Comparison of ENCODE assay signal across 26 cellular contexts in the genomic region with DNA sequence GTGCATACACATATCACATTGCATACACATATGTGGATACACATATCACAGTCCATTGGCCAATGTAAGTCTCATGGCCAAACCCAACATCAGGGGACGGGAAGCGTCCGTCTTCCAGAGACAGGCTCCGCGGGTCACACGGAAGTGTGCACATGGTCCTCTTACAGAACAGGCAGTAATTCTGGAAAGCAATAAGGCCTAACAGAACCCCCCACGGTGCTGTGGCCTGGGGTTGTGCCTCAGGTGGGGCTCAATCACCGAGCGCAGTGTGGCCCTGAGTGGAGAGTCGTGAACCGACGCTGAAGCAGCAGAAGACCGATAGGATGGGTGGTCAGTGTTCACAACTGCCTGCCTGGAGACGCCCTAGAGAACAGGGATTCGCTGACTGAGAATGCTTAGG.
"Had no signal": no experiment of that assay in that cellular context is flagged by ENCODE, and none has a peak within 500 bp of the region (broad histone marks: within the 10 kb centered on the region; RNA-seq: fewer than 3 reads in every experiment).

No MANE protein-coding gene starts in this region.

- H3K27ac ChIP-seq: colonic mucosa, coronary artery, dorsolateral prefrontal cortex, epithelial cell of prostate, esophagus muscularis mucosa, esophagus squamous epithelium, foreskin keratinocyte, gastrocnemius medialis, gastroesophageal sphincter, heart left ventricle, heart right ventricle had no signal

- H3K36me3 ChIP-seq: colonic mucosa, esophagus muscularis mucosa, esophagus squamous epithelium, gastrocnemius medialis, gastroesophageal sphincter, heart left ventricle, heart right ventricle had no signal

- H3K27ac Mint-ChIP-seq: dendritic cell treated with granulocyte-macrophage colony-stimulating factor and Interleukin-4, amounts not matched to agents 40 ng/mL and 50 ng/mL, for 4 days; effector memory CD8-positive, alpha-beta T cell had no signal

- H3K4me3 Mint-ChIP-seq: dendritic cell treated with granulocyte-macrophage colony-stimulating factor and Interleukin-4, amounts not matched to agents 40 ng/mL and 50 ng/mL, for 4 days; effector memory CD8-positive, alpha-beta T cell had no signal

- H3K27me3 ChIP-seq: colonic mucosa, esophagus muscularis mucosa, esophagus squamous epithelium, foreskin keratinocyte, gastrocnemius medialis, gastroesophageal sphincter, heart left ventricle, heart right ventricle had no signal

- DNase-seq: colonic mucosa; cortex of kidney; dermis blood vessel endothelial cell; dorsolateral prefrontal cortex; effector CD4-positive, alpha-beta T cell; effector CD8-positive, alpha-beta T cell; effector memory CD4-positive, alpha-beta T cell; effector memory CD8-positive, alpha-beta T cell; erythroblast; esophagus squamous epithelium; foreskin fibroblast; foreskin keratinocyte; foreskin melanocyte; gastrocnemius medialis; glutamatergic neuron; heart left ventricle; heart right ventricle had no signal

- FAIRE-seq: colon, endometrium, endothelial cell of umbilical vein, frontal cortex had no signal

- H3K4me3 ChIP-seq: colonic mucosa, coronary artery, dorsolateral prefrontal cortex, esophagus muscularis mucosa, esophagus squamous epithelium, gastrocnemius medialis, gastroesophageal sphincter, heart left ventricle, heart right ventricle had no signal

- H3K27me3 Mint-ChIP-seq: dendritic cell treated with granulocyte-macrophage colony-stimulating factor and Interleukin-4, amounts not matched to agents 40 ng/mL and 50 ng/mL, for 4 days; effector memory CD8-positive, alpha-beta T cell had no signal

- H3K9me3 ChIP-seq: colonic mucosa, esophagus muscularis mucosa, esophagus squamous epithelium, gastrocnemius medialis, gastroesophageal sphincter, heart left ventricle had no signal

- H3K4me1 ChIP-seq: colonic mucosa, esophagus muscularis mucosa, foreskin keratinocyte, gastrocnemius medialis, gastroesophageal sphincter, heart left ventricle, heart right ventricle had no signal
